Comparison of ENCODE assay signal across 8 cellular contexts in genomic region chr3:195458188-195458800, GRCh38.
DNase-seq lines count a peak whose midpoint lies in the region; ATAC-seq and TF ChIP-seq lines count a peak whose summit lies in the region.

No MANE protein-coding gene starts in this region.

- peaks cover 6 to 9% of the 10 kb centered on the region in 2 donors for H3K4me1 Mint-ChIP-seq in effector memory CD8-positive, alpha-beta T cell (ENCODE audit: low read depth in 2 of 2)

- ATAC-seq in GM19452 (IDR thresholded peaks at IDR 0.05; ENCODE audit: unreplicated experiment) (peak; percentile 90), GM19324 (IDR thresholded peaks at IDR 0.05; ENCODE audit: low FRiP score, unreplicated experiment) (no peak), HG02763 (IDR thresholded peaks at IDR 0.05; ENCODE audit: unreplicated experiment) (no peak), HG03039 (IDR thresholded peaks at IDR 0.05; ENCODE audit: unreplicated experiment) (no peak)
- ATAC-seq in effector memory CD8-positive, alpha-beta T cell (replicated peaks), result peak; percentile 97

- peak overlapping the region; percentile 48 to 49 for H3K4me3 Mint-ChIP-seq in effector memory CD8-positive, alpha-beta T cell

- no peak for TF ChIP-seq CTCF in NB4 (IDR thresholded peaks at IDR 0.05; ENCODE audit: low read depth, low read length)

- TF ChIP-seq POLR2A in NB4 (IDR thresholded peaks at IDR 0.05; ENCODE audit: extremely low read depth, insufficient read length), result no peak

- H3K36me3 Mint-ChIP-seq in effector memory CD8-positive, alpha-beta T cell (ENCODE audit: insufficient read depth), result peaks cover 6% of the 10 kb centered on the region

- no peaks in the 10 kb centered on the region for H3K9me3 Mint-ChIP-seq in effector memory CD8-positive, alpha-beta T cell

- DNase-seq in AML-193 (lab: John Stamatoyannopoulos, UW), result peak; percentile 75 to 82
- peak; percentile 42 for DNase-seq in NB4 (ENCODE audit: low read depth)
- no peak for DNase-seq in effector memory CD8-positive, alpha-beta T cell
- DNase-seq in DMS79 (lab: John Stamatoyannopoulos, UW), result no peak

- no peak overlapping the region for H3K4me3 ChIP-seq in NB4 (ENCODE audit: low read depth, low read length)

- peak overlapping the region; percentile 45 to 84 for H3K27ac Mint-ChIP-seq in effector memory CD8-positive, alpha-beta T cell

- H3K27me3 Mint-ChIP-seq in effector memory CD8-positive, alpha-beta T cell, result no peaks in the 10 kb centered on the region

Comparison
In these comparisons a context has a peak if more than half of its experiments do, and no peak if none do; other contexts are left out.
1. DNase-seq: peak in AML-193 (2 of 2) and NB4 (single experiment); none in effector memory CD8-positive, alpha-beta T cell (0 of 3) and DMS79 (single experiment).
2. ATAC-seq: peak in GM19452 (single experiment) and effector memory CD8-positive, alpha-beta T cell (single experiment); none in GM19324 (single experiment), HG02763 (single experiment) and HG03039 (single experiment).